35 cellular contexts compared by ENCODE assay signal in the genomic region with DNA sequence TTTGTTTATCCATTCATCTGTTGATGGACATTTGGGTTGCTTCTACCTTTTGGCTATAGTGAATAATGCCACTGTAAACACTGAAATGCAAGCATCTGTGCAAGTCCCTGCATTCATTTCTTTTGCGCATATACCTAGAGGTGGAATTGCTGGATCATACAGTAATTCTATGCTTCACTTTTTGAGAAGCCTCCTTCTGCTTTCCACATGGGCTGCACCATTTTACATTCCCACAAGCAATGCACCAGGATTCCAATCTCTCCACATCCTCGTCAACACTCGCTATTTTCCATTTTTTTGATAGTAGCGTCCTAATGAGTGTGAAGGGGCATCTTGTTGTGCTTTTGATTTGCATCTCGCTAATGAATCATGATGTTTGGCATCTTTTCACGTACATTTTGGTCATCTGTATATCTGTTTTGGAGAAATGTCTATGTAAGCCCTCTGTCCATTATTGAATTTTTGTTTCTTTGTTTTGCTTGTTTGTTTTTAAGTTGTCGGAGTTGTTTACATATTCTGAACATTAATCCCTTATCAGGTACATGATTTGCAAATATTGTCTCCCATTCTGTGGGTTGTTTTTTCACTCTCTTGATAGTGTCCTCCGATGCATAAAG.
"Had no signal": no experiment of that assay in that cellular context is flagged by ENCODE, and none has a peak within 500 bp of the region (broad histone marks: within the 10 kb centered on the region; RNA-seq: fewer than 3 reads in every experiment).

No MANE protein-coding gene starts in this region.

- H3K27me3 ChIP-seq: MG63 had no signal

- DNase-seq: Karpas-422, Kasumi-1, MG63, MM.1S, MV-4-11, NCI-H1048, NCI-H1092, NCI-H1092 treated with DMSO at 0.1 percent for 48 hours, NCI-H1105, NCI-H1105 treated with DMSO at 0.1 percent for 48 hours, NCI-H1417, NCI-H1417 treated with DMSO at 0.1 percent for 48 hours, NCI-H1436, NCI-H1436 treated with DMSO at 0.1 percent for 48 hours, NCI-H146, NCI-H1694, NCI-H1694 treated with DMSO at 0.1 percent for 48 hours, NCI-H187, NCI-H187 treated with DMSO at 0.1 percent for 48 hours, NCI-H1930, NCI-H2029, NCI-H2029 treated with DMSO at 0.1 percent for 48 hours, NCI-H2081, NCI-H2081 treated with DMSO at 0.1 percent for 48 hours, NCI-H2107, NCI-H2171, NCI-H2171 treated with DMSO at 0.1 percent for 48 hours, NCI-H2227 treated with DMSO at 0.1 percent for 48 hours, NCI-H226, NCI-H345, NCI-H446, NCI-H446 treated with DMSO at 0.1 percent for 48 hours, NCI-H510A, NCI-H510A treated with DMSO at 0.1 percent for 48 hours, NCI-H524 had no signal

- H3K4me3 ChIP-seq: MG63 had no signal

- H3K9me3 ChIP-seq: MG63 had no signal

- H3K36me3 ChIP-seq: MG63 had no signal
